Comparison of ENCODE assay signal across 19 cellular contexts in genomic region chr1:243686149-243686548, GRCh38.
DNase-seq lines count a peak whose midpoint lies in the region; ATAC-seq and TF ChIP-seq lines count a peak whose summit lies in the region.
"Had no signal": no experiment of that assay in that cellular context is flagged by ENCODE, and none has a peak within 500 bp of the region (broad histone marks: within the 10 kb centered on the region; RNA-seq: fewer than 3 reads in every experiment).

No MANE protein-coding gene starts in this region.

- H3K27me3 ChIP-seq in mesenchymal stem cell (ENCODE audit: control insufficient read depth in 1 of 2, insufficient read depth in 1 of 2, low read length in 2 of 2) (no peaks in the 10 kb centered on the region), stomach (no peaks in the 10 kb centered on the region)
- H3K27me3 ChIP-seq: esophagus squamous epithelium had no signal

- 100% methylated on average over 1 of the region's 1 CpG for WGBS in mesenchymal stem cell
- WGBS in stomach, 5 donors: 91 to 100% (median 100%) methylated on average over 1 of the region's 1 CpG

- no peak overlapping the region for H4K8ac ChIP-seq in mesenchymal stem cell (ENCODE audit: low read length)

- no peak for TF ChIP-seq CTCF in stomach (IDR thresholded peaks at IDR 0.05)

- no peak overlapping the region for H2BK5ac ChIP-seq in mesenchymal stem cell (ENCODE audit: low read depth, low read length, poor library complexity, severe bottlenecking)

- H3K36me3 ChIP-seq in mesenchymal stem cell (ENCODE audit: control insufficient read depth in 1 of 2, insufficient read depth in 2 of 2, low read depth in 1 of 2, low read length in 2 of 2) (peaks cover 0 to 22% of the 10 kb centered on the region in 2 experiments), stomach (no peaks in the 10 kb centered on the region)
- H3K36me3 ChIP-seq: prostate gland had no signal

- TF ChIP-seq EP300 in stomach (IDR thresholded peaks at IDR 0.05): no peak

- no peak overlapping the region for H2BK12ac ChIP-seq in mesenchymal stem cell (ENCODE audit: low read length in 2 of 2)

- H3K4me3 ChIP-seq in mesenchymal stem cell (ENCODE audit: insufficient read depth in 1 of 2, low read depth in 1 of 2, low read length in 2 of 2) (no peak overlapping the region), stomach (no peak overlapping the region)
- H3K4me3 ChIP-seq: esophagus squamous epithelium, GM23338, prostate gland had no signal

- H2BK120ac ChIP-seq in mesenchymal stem cell (ENCODE audit: low read depth, low read length): no peak overlapping the region

- H3K9me3 ChIP-seq in mesenchymal stem cell (ENCODE audit: control insufficient read depth, low read length) (no peaks in the 10 kb centered on the region), stomach (no peaks in the 10 kb centered on the region)
- H3K9me3 ChIP-seq: esophagus squamous epithelium, prostate gland had no signal

- peak; percentile 19 for DNase-seq in RPMI8226
- DNase-seq in iris pigment epithelial cell (ENCODE audit: low read depth): peak; percentile 20
- no peak for DNase-seq in stimulated activated CD4-positive, alpha-beta T cell treated with anti-CD3 and anti-CD28 coated beads, Interleukin-4, amount 100 ng/mL, for 24 hours
- DNase-seq in mesenchymal stem cell: no peak
- no peak for DNase-seq in stomach
- DNase-seq: activated CD4-positive, alpha-beta memory T cell treated with anti-CD3 and anti-CD28 coated beads, Interleukin-2, amount 10 ng/mL, durations not matched to agents 7 days and 5 days; activated T-cell treated with anti-CD3 and anti-CD28 coated beads for 4 hours; COR-L47; effector memory CD4-positive, alpha-beta T cell; esophagus squamous epithelium; head of caudate nucleus; Kasumi-1; NCI-H1105 treated with DMSO at 0.1 percent for 48 hours; NCI-H2081 had no signal

- intact Hi-C loops in stomach (cut with DNase I; ENCODE audit: low total_unique reads): no loop called here

- no peak overlapping the region for H3K4me2 ChIP-seq in mesenchymal stem cell (ENCODE audit: low read length, poor library complexity, severe bottlenecking)
- H3K4me2 ChIP-seq: GM23338 had no signal

- no peak overlapping the region for H3K23ac ChIP-seq in mesenchymal stem cell (ENCODE audit: low read length in 2 of 2)

- H2BK15ac ChIP-seq in mesenchymal stem cell (ENCODE audit: low read depth, poor library complexity, severe bottlenecking): no peak overlapping the region

- H4K91ac ChIP-seq in mesenchymal stem cell (ENCODE audit: low read length): no peak overlapping the region

- H3K14ac ChIP-seq in mesenchymal stem cell (ENCODE audit: low read length in 2 of 2): no peak overlapping the region

- no peak overlapping the region for H3K4ac ChIP-seq in mesenchymal stem cell (ENCODE audit: low read depth in 1 of 2, low read length in 2 of 2)

- no peak overlapping the region for H2AK5ac ChIP-seq in mesenchymal stem cell (ENCODE audit: low read length, severe bottlenecking)

- ATAC-seq in GM19351 (IDR thresholded peaks at IDR 0.05; ENCODE audit: unreplicated experiment) (peak; percentile 69), HG02571 (IDR thresholded peaks at IDR 0.05; ENCODE audit: unreplicated experiment) (peak; percentile 58)
- ATAC-seq: GM23338, WTC11 had no signal

- TF ChIP-seq POLR2A in stomach (IDR thresholded peaks at IDR 0.05): no peak

- no peak overlapping the region for H3K27ac ChIP-seq in mesenchymal stem cell (ENCODE audit: low read length, poor library complexity, severe bottlenecking)
- no peak overlapping the region for H3K27ac ChIP-seq in stomach
- H3K27ac ChIP-seq: esophagus squamous epithelium, prostate gland had no signal

- H3K4me1 ChIP-seq in mesenchymal stem cell (ENCODE audit: control insufficient read depth, insufficient read depth, low read depth, low read length): no peaks in the 10 kb centered on the region
- H3K4me1 ChIP-seq in stomach: no peaks in the 10 kb centered on the region
- H3K4me1 ChIP-seq: esophagus squamous epithelium, prostate gland had no signal

- peaks cover 5% of the 10 kb centered on the region for H3K79me1 ChIP-seq in mesenchymal stem cell (replicated peaks; ENCODE audit: low read length, poor library complexity, severe bottlenecking)

- no peak overlapping the region for H3K9ac ChIP-seq in mesenchymal stem cell (ENCODE audit: low read length)

- H2AFZ ChIP-seq in mesenchymal stem cell (ENCODE audit: low read depth, low read length): no peak overlapping the region
- H2AFZ ChIP-seq: GM23338 had no signal

- no peak overlapping the region for H3K18ac ChIP-seq in mesenchymal stem cell (ENCODE audit: low read depth in 1 of 2, low read length in 2 of 2)

Comparison
In these comparisons a context has a peak if more than half of its experiments do, and no peak if none do; other contexts are left out.
1. DNase-seq: peak in RPMI8226 (single experiment) and iris pigment epithelial cell (single experiment); none in stimulated activated CD4-positive, alpha-beta T cell treated with anti-CD3 and anti-CD28 coated beads, Interleukin-4, amount 100 ng/mL, for 24 hours (single experiment), mesenchymal stem cell (single experiment) and stomach (single experiment).